Comparison of ENCODE assay signal across 1 cellular context in the genomic region with DNA sequence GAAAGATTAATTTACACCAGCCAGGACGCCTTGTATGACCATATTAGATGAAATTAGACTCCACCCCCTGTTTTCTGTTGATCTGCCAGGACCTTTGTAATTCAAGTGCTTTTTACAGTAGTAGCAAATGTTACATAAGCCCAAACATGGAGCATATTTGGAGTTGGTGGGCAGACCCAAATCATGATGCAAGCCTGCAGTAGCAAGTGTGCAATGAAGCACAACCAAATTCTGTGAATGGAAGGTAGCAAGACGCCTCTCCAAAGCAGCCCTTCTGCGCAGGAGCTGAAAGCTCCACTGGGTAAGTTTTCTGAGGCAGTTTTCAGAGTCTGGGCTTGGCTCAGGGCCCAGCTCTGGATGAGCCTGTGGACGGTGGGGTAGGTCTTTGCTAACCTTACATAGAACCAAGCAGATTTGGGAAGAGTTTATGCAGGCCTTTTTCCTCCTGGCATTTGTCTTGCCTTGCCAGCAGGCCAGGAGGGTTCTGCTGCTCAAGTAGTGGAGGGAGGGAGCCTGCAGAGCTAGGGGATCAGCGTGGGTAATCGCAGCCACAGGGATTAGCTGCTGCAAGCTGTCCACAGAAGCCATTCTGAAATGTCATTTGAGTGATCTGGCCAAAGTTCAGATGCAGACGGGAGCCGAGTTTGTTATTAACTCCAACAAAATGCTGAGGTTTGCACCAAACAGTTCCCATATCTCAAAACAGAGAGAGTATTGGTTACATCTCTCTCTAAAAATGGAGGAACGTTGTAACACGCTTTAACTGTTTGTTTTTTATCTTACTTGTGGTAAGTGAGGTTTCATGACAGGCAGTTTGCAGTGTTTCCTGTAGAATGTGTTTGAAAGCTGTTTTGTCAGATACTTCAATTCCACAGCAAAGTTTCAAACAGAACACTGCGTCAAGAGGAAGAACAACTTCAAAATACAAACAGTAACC.
TF ChIP-seq lines count a peak whose summit lies in the region.

No MANE protein-coding gene starts in this region.

TF ChIP-seq in HepG2, 621 proteins besides CTCF, POLR2A, EP300 and RAD21 (continued from another document and continues in another):
- TF ChIP-seq, protein P1, sequence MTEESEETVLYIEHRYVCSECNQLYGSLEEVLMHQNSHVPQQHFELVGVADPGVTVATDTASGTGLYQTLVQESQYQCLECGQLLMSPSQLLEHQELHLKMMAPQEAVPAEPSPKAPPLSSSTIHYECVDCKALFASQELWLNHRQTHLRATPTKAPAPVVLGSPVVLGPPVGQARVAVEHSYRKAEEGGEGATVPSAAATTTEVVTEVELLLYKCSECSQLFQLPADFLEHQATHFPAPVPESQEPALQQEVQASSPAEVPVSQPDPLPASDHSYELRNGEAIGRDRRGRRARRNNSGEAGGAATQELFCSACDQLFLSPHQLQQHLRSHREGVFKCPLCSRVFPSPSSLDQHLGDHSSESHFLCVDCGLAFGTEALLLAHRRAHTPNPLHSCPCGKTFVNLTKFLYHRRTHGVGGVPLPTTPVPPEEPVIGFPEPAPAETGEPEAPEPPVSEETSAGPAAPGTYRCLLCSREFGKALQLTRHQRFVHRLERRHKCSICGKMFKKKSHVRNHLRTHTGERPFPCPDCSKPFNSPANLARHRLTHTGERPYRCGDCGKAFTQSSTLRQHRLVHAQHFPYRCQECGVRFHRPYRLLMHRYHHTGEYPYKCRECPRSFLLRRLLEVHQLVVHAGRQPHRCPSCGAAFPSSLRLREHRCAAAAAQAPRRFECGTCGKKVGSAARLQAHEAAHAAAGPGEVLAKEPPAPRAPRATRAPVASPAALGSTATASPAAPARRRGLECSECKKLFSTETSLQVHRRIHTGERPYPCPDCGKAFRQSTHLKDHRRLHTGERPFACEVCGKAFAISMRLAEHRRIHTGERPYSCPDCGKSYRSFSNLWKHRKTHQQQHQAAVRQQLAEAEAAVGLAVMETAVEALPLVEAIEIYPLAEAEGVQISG (CRISPR knock-in tag; IDR thresholded peaks at IDR 0.05): no peak
- TF ChIP-seq ZSCAN20 (CRISPR knock-in tag; IDR thresholded peaks at IDR 0.05; ENCODE audit: borderline replicate concordance): no peak
- no peak for TF ChIP-seq ATRX (CRISPR knock-in tag; IDR thresholded peaks at IDR 0.05; ENCODE audit: borderline replicate concordance)
- no peak for TF ChIP-seq NCOA1 (CRISPR knock-in tag; IDR thresholded peaks at IDR 0.05)
- TF ChIP-seq TBP (CRISPR knock-in tag; IDR thresholded peaks at IDR 0.05): no peak
- no peak for TF ChIP-seq ZFP36L1 (CRISPR knock-in tag; IDR thresholded peaks at IDR 0.05)
- peak; percentile 16; the same call in 1 of the 2 replicates for TF ChIP-seq ETV5 (CRISPR knock-in tag; IDR thresholded peaks at IDR 0.05; ENCODE audit: borderline replicate concordance)
- TF ChIP-seq, protein P2, sequence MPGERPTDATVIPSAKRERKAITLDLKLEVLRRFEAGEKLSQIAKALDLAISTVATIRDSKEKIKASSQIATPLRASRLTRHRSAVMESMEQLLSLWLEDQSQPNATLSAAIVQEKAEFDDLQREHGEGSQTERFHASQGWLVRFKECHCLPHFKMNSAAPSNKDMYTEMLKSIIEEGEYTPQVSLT (CRISPR knock-in tag; IDR thresholded peaks at IDR 0.05; ENCODE audit: borderline replicate concordance, low read depth): no peak
- TF ChIP-seq ZNF296 (CRISPR knock-in tag; conservative IDR thresholded peaks at IDR 0.05): no peak
- TF ChIP-seq ZNF552 (CRISPR knock-in tag; IDR thresholded peaks at IDR 0.05; ENCODE audit: borderline replicate concordance): no peak
- TF ChIP-seq, protein P3, sequence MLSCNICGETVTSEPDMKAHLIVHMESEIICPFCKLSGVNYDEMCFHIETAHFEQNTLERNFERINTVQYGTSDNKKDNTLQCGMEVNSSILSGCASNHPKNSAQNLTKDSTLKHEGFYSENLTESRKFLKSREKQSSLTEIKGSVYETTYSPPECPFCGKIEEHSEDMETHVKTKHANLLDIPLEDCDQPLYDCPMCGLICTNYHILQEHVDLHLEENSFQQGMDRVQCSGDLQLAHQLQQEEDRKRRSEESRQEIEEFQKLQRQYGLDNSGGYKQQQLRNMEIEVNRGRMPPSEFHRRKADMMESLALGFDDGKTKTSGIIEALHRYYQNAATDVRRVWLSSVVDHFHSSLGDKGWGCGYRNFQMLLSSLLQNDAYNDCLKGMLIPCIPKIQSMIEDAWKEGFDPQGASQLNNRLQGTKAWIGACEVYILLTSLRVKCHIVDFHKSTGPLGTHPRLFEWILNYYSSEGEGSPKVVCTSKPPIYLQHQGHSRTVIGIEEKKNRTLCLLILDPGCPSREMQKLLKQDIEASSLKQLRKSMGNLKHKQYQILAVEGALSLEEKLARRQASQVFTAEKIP (CRISPR knock-in tag; IDR thresholded peaks at IDR 0.05; ENCODE audit: borderline replicate concordance): no peak
- no peak for TF ChIP-seq SALL2 (CRISPR knock-in tag; IDR thresholded peaks at IDR 0.05)
- TF ChIP-seq, protein P4, sequence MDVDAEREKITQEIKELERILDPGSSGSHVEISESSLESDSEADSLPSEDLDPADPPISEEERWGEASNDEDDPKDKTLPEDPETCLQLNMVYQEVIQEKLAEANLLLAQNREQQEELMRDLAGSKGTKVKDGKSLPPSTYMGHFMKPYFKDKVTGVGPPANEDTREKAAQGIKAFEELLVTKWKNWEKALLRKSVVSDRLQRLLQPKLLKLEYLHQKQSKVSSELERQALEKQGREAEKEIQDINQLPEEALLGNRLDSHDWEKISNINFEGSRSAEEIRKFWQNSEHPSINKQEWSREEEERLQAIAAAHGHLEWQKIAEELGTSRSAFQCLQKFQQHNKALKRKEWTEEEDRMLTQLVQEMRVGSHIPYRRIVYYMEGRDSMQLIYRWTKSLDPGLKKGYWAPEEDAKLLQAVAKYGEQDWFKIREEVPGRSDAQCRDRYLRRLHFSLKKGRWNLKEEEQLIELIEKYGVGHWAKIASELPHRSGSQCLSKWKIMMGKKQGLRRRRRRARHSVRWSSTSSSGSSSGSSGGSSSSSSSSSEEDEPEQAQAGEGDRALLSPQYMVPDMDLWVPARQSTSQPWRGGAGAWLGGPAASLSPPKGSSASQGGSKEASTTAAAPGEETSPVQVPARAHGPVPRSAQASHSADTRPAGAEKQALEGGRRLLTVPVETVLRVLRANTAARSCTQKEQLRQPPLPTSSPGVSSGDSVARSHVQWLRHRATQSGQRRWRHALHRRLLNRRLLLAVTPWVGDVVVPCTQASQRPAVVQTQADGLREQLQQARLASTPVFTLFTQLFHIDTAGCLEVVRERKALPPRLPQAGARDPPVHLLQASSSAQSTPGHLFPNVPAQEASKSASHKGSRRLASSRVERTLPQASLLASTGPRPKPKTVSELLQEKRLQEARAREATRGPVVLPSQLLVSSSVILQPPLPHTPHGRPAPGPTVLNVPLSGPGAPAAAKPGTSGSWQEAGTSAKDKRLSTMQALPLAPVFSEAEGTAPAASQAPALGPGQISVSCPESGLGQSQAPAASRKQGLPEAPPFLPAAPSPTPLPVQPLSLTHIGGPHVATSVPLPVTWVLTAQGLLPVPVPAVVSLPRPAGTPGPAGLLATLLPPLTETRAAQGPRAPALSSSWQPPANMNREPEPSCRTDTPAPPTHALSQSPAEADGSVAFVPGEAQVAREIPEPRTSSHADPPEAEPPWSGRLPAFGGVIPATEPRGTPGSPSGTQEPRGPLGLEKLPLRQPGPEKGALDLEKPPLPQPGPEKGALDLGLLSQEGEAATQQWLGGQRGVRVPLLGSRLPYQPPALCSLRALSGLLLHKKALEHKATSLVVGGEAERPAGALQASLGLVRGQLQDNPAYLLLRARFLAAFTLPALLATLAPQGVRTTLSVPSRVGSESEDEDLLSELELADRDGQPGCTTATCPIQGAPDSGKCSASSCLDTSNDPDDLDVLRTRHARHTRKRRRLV (CRISPR knock-in tag; IDR thresholded peaks at IDR 0.05): no peak
- TF ChIP-seq MIER2 (CRISPR knock-in tag; IDR thresholded peaks at IDR 0.05): no peak
- TF ChIP-seq ZNF354B (CRISPR knock-in tag; IDR thresholded peaks at IDR 0.05): no peak
- TF ChIP-seq MZF1 (CRISPR knock-in tag; IDR thresholded peaks at IDR 0.05; ENCODE audit: borderline replicate concordance): no peak
- TF ChIP-seq, protein P5, sequence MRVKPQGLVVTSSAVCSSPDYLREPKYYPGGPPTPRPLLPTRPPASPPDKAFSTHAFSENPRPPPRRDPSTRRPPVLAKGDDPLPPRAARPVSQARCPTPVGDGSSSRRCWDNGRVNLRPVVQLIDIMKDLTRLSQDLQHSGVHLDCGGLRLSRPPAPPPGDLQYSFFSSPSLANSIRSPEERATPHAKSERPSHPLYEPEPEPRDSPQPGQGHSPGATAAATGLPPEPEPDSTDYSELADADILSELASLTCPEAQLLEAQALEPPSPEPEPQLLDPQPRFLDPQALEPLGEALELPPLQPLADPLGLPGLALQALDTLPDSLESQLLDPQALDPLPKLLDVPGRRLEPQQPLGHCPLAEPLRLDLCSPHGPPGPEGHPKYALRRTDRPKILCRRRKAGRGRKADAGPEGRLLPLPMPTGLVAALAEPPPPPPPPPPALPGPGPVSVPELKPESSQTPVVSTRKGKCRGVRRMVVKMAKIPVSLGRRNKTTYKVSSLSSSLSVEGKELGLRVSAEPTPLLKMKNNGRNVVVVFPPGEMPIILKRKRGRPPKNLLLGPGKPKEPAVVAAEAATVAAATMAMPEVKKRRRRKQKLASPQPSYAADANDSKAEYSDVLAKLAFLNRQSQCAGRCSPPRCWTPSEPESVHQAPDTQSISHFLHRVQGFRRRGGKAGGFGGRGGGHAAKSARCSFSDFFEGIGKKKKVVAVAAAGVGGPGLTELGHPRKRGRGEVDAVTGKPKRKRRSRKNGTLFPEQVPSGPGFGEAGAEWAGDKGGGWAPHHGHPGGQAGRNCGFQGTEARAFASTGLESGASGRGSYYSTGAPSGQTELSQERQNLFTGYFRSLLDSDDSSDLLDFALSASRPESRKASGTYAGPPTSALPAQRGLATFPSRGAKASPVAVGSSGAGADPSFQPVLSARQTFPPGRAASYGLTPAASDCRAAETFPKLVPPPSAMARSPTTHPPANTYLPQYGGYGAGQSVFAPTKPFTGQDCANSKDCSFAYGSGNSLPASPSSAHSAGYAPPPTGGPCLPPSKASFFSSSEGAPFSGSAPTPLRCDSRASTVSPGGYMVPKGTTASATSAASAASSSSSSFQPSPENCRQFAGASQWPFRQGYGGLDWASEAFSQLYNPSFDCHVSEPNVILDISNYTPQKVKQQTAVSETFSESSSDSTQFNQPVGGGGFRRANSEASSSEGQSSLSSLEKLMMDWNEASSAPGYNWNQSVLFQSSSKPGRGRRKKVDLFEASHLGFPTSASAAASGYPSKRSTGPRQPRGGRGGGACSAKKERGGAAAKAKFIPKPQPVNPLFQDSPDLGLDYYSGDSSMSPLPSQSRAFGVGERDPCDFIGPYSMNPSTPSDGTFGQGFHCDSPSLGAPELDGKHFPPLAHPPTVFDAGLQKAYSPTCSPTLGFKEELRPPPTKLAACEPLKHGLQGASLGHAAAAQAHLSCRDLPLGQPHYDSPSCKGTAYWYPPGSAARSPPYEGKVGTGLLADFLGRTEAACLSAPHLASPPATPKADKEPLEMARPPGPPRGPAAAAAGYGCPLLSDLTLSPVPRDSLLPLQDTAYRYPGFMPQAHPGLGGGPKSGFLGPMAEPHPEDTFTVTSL (CRISPR knock-in tag; IDR thresholded peaks at IDR 0.05; ENCODE audit: borderline replicate concordance): 0 out of 2 replicates have a peak, but pooled peaks have one; percentile 48
- no peak for TF ChIP-seq SP5 (CRISPR knock-in tag; IDR thresholded peaks at IDR 0.05; ENCODE audit: borderline replicate concordance, low read depth)
- no peak for TF ChIP-seq ZNF224 (CRISPR knock-in tag; IDR thresholded peaks at IDR 0.05)
- TF ChIP-seq ZBTB38 (CRISPR knock-in tag; IDR thresholded peaks at IDR 0.05): 0 out of 2 replicates have a peak, but pooled peaks have one; percentile 44
- TF ChIP-seq, protein P6, sequence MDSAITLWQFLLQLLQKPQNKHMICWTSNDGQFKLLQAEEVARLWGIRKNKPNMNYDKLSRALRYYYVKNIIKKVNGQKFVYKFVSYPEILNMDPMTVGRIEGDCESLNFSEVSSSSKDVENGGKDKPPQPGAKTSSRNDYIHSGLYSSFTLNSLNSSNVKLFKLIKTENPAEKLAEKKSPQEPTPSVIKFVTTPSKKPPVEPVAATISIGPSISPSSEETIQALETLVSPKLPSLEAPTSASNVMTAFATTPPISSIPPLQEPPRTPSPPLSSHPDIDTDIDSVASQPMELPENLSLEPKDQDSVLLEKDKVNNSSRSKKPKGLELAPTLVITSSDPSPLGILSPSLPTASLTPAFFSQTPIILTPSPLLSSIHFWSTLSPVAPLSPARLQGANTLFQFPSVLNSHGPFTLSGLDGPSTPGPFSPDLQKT (CRISPR knock-in tag; IDR thresholded peaks at IDR 0.05; ENCODE audit: borderline replicate concordance): no peak
- TF ChIP-seq ZNF550 (CRISPR knock-in tag; IDR thresholded peaks at IDR 0.05; ENCODE audit: borderline replicate concordance): no peak
- TF ChIP-seq, protein P7, sequence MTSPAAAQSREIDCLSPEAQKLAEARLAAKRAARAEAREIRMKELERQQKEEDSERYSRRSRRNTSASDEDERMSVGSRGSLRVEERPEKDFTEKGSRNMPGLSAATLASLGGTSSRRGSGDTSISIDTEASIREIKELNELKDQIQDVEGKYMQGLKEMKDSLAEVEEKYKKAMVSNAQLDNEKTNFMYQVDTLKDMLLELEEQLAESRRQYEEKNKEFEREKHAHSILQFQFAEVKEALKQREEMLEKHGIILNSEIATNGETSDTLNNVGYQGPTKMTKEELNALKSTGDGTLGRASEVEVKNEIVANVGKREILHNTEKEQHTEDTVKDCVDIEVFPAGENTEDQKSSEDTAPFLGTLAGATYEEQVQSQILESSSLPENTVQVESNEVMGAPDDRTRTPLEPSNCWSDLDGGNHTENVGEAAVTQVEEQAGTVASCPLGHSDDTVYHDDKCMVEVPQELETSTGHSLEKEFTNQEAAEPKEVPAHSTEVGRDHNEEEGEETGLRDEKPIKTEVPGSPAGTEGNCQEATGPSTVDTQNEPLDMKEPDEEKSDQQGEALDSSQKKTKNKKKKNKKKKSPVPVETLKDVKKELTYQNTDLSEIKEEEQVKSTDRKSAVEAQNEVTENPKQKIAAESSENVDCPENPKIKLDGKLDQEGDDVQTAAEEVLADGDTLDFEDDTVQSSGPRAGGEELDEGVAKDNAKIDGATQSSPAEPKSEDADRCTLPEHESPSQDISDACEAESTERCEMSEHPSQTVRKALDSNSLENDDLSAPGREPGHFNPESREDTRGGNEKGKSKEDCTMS (CRISPR knock-in tag; conservative IDR thresholded peaks at IDR 0.05): no peak
- TF ChIP-seq SOX6 (IDR thresholded peaks at IDR 0.05): no peak
- peak; percentile 75 for TF ChIP-seq SOX6 (CRISPR knock-in tag; IDR thresholded peaks at IDR 0.05)
- TF ChIP-seq, protein P8, sequence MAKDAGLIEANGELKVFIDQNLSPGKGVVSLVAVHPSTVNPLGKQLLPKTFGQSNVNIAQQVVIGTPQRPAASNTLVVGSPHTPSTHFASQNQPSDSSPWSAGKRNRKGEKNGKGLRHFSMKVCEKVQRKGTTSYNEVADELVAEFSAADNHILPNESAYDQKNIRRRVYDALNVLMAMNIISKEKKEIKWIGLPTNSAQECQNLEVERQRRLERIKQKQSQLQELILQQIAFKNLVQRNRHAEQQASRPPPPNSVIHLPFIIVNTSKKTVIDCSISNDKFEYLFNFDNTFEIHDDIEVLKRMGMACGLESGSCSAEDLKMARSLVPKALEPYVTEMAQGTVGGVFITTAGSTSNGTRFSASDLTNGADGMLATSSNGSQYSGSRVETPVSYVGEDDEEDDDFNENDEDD (CRISPR knock-in tag; IDR thresholded peaks at IDR 0.05; ENCODE audit: borderline replicate concordance): 0 out of 2 replicates have a peak, but pooled peaks have one; percentile 9
- TF ChIP-seq ZMYM3 (CRISPR knock-in tag; IDR thresholded peaks at IDR 0.05): no peak
- TF ChIP-seq ZNF253 (CRISPR knock-in tag; IDR thresholded peaks at IDR 0.05; ENCODE audit: borderline replicate concordance): no peak
- TF ChIP-seq SALL1 (CRISPR knock-in tag; IDR thresholded peaks at IDR 0.05): peak; percentile 85
- peak; percentile 89 for TF ChIP-seq HDAC1 (CRISPR knock-in tag; IDR thresholded peaks at IDR 0.05)
